Comparison of ENCODE assay signal across 10 cellular contexts in the genomic region with DNA sequence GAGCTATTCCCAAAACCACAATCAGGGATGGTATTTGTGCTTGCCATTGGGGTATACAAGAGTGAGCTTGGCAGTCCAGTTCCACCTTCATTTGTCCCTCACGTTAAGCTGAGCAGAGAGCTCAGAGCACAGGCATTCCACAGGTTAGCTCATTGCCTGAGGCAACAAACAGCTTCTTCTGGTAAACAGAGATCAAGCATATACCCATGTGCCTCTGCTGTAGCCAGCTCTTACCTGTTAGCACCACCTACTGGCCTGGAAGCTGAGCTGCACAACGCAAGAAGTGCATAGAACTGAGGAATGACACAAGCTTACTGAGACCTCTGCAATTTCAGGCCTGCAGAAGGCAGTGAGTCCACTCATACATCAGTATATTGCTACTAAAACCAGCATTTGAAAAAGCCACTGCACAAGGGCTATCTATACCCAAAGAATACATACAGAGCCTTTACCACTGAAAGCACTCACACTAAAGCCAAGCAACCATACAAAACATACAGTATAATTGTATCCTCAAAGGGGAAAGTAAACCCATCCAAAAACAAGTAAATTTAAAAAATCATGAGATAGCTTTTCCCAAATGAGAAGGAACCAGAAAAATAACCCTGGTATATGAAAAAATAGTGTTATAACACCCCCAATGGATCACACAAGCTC.
DNase-seq lines count a peak whose midpoint lies in the region; FAIRE-seq and TF ChIP-seq lines count a peak whose summit lies in the region.
"Had no signal": no experiment of that assay in that cellular context is flagged by ENCODE, and none has a peak within 500 bp of the region (broad histone marks: within the 10 kb centered on the region; RNA-seq: fewer than 3 reads in every experiment).

No MANE protein-coding gene starts in this region.

- no peaks in the 10 kb centered on the region for H4K20me1 ChIP-seq in Karpas-422 (ENCODE audit: insufficient read depth, low read depth, low read length)

- no peaks in the 10 kb centered on the region for H3K36me3 Mint-ChIP-seq in nephron (ENCODE audit: low read depth)

- intact Hi-C loops in vagina (cut with DNase I), result no loop called here

- H3K27me3 ChIP-seq in Karpas-422 (ENCODE audit: low read length), result no peaks in the 10 kb centered on the region
- H3K27me3 ChIP-seq in vagina, result no peaks in the 10 kb centered on the region
- H3K27me3 ChIP-seq: pancreas had no signal

- H3K4me1 Mint-ChIP-seq in nephron, result no peaks in the 10 kb centered on the region

- TF ChIP-seq CTCF in VCaP (conservative IDR thresholded peaks at IDR 0.05) (peak; percentile 91), nephron (IDR thresholded peaks at IDR 0.05; ENCODE audit: unreplicated experiment in 3 of 3) (peak; percentile 33 to 56 (median 46)), vagina (IDR thresholded peaks at IDR 0.05) (no peak)

- H3K9me3 ChIP-seq in Karpas-422 (ENCODE audit: low read length), result peaks cover 13% of the 10 kb centered on the region
- H3K9me3 ChIP-seq in vagina, result no peaks in the 10 kb centered on the region
- H3K9me3 ChIP-seq: A549, pancreas had no signal

- no peaks in the 10 kb centered on the region for H3K27me3 Mint-ChIP-seq in nephron (ENCODE audit: low read depth)

- H3K9me3 Mint-ChIP-seq in nephron, result no peaks in the 10 kb centered on the region

- DNase-seq in NCI-H1092 treated with DMSO at 0.1 percent for 48 hours (lab: John Stamatoyannopoulos, UW) (peak; percentile 6), NCI-H1092 (lab: John Stamatoyannopoulos, UW) (no peak), H54 (ENCODE audit: insufficient read length, low spot score) (peak; percentile 1), Karpas-422 (peak; percentile 73), vagina (ENCODE audit: extremely low spot score in 2 of 2) (no peak), iPS-NIHi7 (ENCODE audit: extremely low spot score) (no peak)
- DNase-seq: pancreas had no signal

- no peak overlapping the region for H3K9ac ChIP-seq in Karpas-422 (ENCODE audit: low read length)

- H3K27ac Mint-ChIP-seq in nephron, result no peak overlapping the region

- no peak overlapping the region for H3K4me2 ChIP-seq in Karpas-422 (ENCODE audit: low read depth, low read length, poor library complexity, severe bottlenecking)
- H3K4me2 ChIP-seq: A549 had no signal

- no peak overlapping the region for H3K4me3 ChIP-seq in Karpas-422 (ENCODE audit: low read length)
- H3K4me3 ChIP-seq in vagina, result no peak overlapping the region
- H3K4me3 ChIP-seq: A549, pancreas had no signal

- H3K27ac ChIP-seq in Karpas-422 (ENCODE audit: low read length) (no peak overlapping the region), VCaP (no peak overlapping the region), vagina (no peak overlapping the region)
- H3K27ac ChIP-seq: A549, pancreas had no signal

- no peak for TF ChIP-seq POLR2A in H54 (IDR thresholded peaks at IDR 0.05; ENCODE audit: low read depth, low read length)
- TF ChIP-seq POLR2A in vagina (IDR thresholded peaks at IDR 0.05), result no peak

- H3K36me3 ChIP-seq in Karpas-422 (ENCODE audit: insufficient read depth, low read length), result no peaks in the 10 kb centered on the region
- no peaks in the 10 kb centered on the region for H3K36me3 ChIP-seq in vagina
- H3K36me3 ChIP-seq: pancreas had no signal

- no peaks in the 10 kb centered on the region for H3K9me2 ChIP-seq in Karpas-422 (replicated peaks; ENCODE audit: insufficient read depth, low read length)

- H3K79me2 ChIP-seq in Karpas-422 (ENCODE audit: low read length), result no peaks in the 10 kb centered on the region

- H3K4me1 ChIP-seq in Karpas-422 (ENCODE audit: low read length) (no peaks in the 10 kb centered on the region), vagina (no peaks in the 10 kb centered on the region)
- H3K4me1 ChIP-seq: A549, pancreas had no signal

- H3K4me3 Mint-ChIP-seq in nephron, result no peak overlapping the region

- H2AFZ ChIP-seq in Karpas-422 (ENCODE audit: low read length), result no peak overlapping the region

- no peak for FAIRE-seq in H54 (lab: Jason Lieb, UNC)
- FAIRE-seq: A549, pancreas had no signal

Comparison
In these comparisons a context has a peak if more than half of its experiments do, and no peak if none do; other contexts are left out.
1. DNase-seq: peak in NCI-H1092 treated with DMSO at 0.1 percent for 48 hours (single experiment), H54 (single experiment) and Karpas-422 (single experiment); none in NCI-H1092 (single experiment), vagina (0 of 2) and iPS-NIHi7 (single experiment).
2. CTCF ChIP-seq: peak in VCaP (single experiment) and nephron (3 of 3); none in vagina (0 of 3).